Comparison of ENCODE assay signal across 22 cellular contexts in genomic region chr16:69935740-69936139, GRCh38.
"Had no signal": no experiment of that assay in that cellular context is flagged by ENCODE, and none has a peak within 500 bp of the region (broad histone marks: within the 10 kb centered on the region; RNA-seq: fewer than 3 reads in every experiment).

No MANE protein-coding gene starts in this region.

- H3K4me3 ChIP-seq: SK-N-MC had no signal

- H3K27ac ChIP-seq: SK-N-MC, VCaP had no signal

- H3K27me3 Mint-ChIP-seq: activated CD4-positive, alpha-beta memory T cell treated with anti-CD3 and anti-CD28 coated beads for 36 hours; activated CD4-positive, alpha-beta T cell treated with anti-CD3 and anti-CD28 coated beads, Interleukin-2, amount 10 ng/mL, durations not matched to agents 7 days and 5 days; activated naive CD8-positive, alpha-beta T cell had no signal

- H3K9me3 Mint-ChIP-seq: activated CD4-positive, alpha-beta memory T cell treated with anti-CD3 and anti-CD28 coated beads for 36 hours; activated CD4-positive, alpha-beta T cell treated with anti-CD3 and anti-CD28 coated beads, Interleukin-2, amount 10 ng/mL, durations not matched to agents 7 days and 5 days; activated T-cell treated with anti-CD3 and anti-CD28 coated beads, Interleukin-2, amount 50 U/mL, for 4 hours had no signal

- ATAC-seq: activated T-cell treated with anti-CD3 and anti-CD28 coated beads, Interleukin-2, amount 50 U/mL, for 4 hours had no signal

- H3K4me3 Mint-ChIP-seq: activated CD4-positive, alpha-beta memory T cell treated with anti-CD3 and anti-CD28 coated beads for 36 hours; activated CD4-positive, alpha-beta T cell treated with anti-CD3 and anti-CD28 coated beads, Interleukin-2, amount 10 ng/mL, durations not matched to agents 7 days and 5 days; activated naive CD8-positive, alpha-beta T cell; activated T-cell treated with anti-CD3 and anti-CD28 coated beads, Interleukin-2, amount 50 U/mL, for 4 hours had no signal

- H3K27ac Mint-ChIP-seq: activated CD4-positive, alpha-beta memory T cell treated with anti-CD3 and anti-CD28 coated beads for 36 hours; activated CD4-positive, alpha-beta T cell treated with anti-CD3 and anti-CD28 coated beads, Interleukin-2, amount 10 ng/mL, durations not matched to agents 7 days and 5 days; activated naive CD8-positive, alpha-beta T cell had no signal

- DNase-seq: activated CD4-positive, alpha-beta memory T cell treated with anti-CD3 and anti-CD28 coated beads for 36 hours; activated CD4-positive, alpha-beta T cell treated with anti-CD3 and anti-CD28 coated beads, Interleukin-2, amount 10 ng/mL, durations not matched to agents 7 days and 5 days; activated CD4-positive, CD25-positive, alpha-beta regulatory T cell; activated CD8-positive, alpha-beta memory T cell treated with anti-CD3 and anti-CD28 coated beads for 24 hours; activated effector memory CD4-positive, alpha-beta T cell treated with anti-CD3 and anti-CD28 coated beads, Interleukin-2, amount 50 U/mL, for 16 hours; activated naive CD4-positive, alpha-beta T cell treated with Interleukin-2 at 50 U/mL for 16 hours; activated T-cell treated with anti-CD3 and anti-CD28 coated beads, Interleukin-2, amount 50 U/mL, for 4 hours; Kasumi-1; KBM-7; NCI-H1048; NCI-H1930; NCI-H2107; NCI-H2171 treated with DMSO at 0.1 percent for 48 hours; NCI-H345; NCI-H510A; NCI-H526 treated with DMSO at 0.1 percent for 48 hours; NCI-H82; SIG-M5; T-helper 1 cell had no signal

- H3K4me1 Mint-ChIP-seq: activated CD4-positive, alpha-beta T cell treated with anti-CD3 and anti-CD28 coated beads, Interleukin-2, amount 10 ng/mL, durations not matched to agents 7 days and 5 days had no signal
